Comparison of ENCODE assay signal across 1 cellular context in the genomic region with DNA sequence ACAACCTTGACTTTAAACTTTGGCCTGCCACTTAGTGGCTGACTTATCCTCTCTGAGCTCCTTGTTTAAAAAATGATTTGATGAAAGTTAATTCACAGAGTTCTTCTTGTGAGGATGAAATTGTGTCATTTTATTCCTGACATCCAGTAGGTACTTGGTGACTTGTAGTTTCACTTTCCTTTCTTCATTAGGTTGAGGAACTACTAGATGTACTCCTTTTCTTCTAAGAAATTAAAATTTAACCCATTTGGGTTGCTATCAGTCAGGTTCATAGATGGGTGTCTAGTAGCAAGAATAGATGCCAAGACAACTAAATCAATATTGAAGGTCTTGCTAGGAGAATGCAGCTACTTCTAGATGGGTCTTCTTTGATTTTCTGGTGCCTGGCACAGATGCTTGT.
TF ChIP-seq lines count a peak whose summit lies in the region.

No MANE protein-coding gene starts in this region.

TF ChIP-seq in HepG2, 621 proteins besides CTCF, POLR2A, EP300 and RAD21:
- TF ChIP-seq, protein P1, sequence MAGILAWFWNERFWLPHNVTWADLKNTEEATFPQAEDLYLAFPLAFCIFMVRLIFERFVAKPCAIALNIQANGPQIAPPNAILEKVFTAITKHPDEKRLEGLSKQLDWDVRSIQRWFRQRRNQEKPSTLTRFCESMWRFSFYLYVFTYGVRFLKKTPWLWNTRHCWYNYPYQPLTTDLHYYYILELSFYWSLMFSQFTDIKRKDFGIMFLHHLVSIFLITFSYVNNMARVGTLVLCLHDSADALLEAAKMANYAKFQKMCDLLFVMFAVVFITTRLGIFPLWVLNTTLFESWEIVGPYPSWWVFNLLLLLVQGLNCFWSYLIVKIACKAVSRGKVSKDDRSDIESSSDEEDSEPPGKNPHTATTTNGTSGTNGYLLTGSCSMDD (CRISPR knock-in tag; IDR thresholded peaks at IDR 0.05) = no peak
- TF ChIP-seq ELF4 (CRISPR knock-in tag; IDR thresholded peaks at IDR 0.05; ENCODE audit: borderline replicate concordance) (no peak), ZSCAN21 (CRISPR knock-in tag; IDR thresholded peaks at IDR 0.05; ENCODE audit: borderline replicate concordance) (no peak)
- TF ChIP-seq, protein P2, sequence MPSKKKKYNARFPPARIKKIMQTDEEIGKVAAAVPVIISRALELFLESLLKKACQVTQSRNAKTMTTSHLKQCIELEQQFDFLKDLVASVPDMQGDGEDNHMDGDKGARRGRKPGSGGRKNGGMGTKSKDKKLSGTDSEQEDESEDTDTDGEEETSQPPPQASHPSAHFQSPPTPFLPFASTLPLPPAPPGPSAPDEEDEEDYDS (CRISPR knock-in tag; IDR thresholded peaks at IDR 0.05) = no peak
